Comparison of ENCODE assay signal across 18 cellular contexts in genomic region chr2:31083204-31083993, GRCh38. TPM values are rescaled to one million over a fixed set of nuclear protein-coding genes. Genes with fewer than 3 reads are reported as not detected.
DNase-seq lines count a peak whose midpoint lies in the region; ATAC-seq and TF ChIP-seq lines count a peak whose summit lies in the region.
"Had no signal": no experiment of that assay in that cellular context is flagged by ENCODE, and none has a peak within 500 bp of the region (broad histone marks: within the 10 kb centered on the region; RNA-seq: fewer than 3 reads in every experiment).

No MANE protein-coding gene starts in this region.

- H3K4me1 ChIP-seq in hepatocyte (ENCODE audit: insufficient read depth): peaks cover 4% of the 10 kb centered on the region
- peaks cover 44% of the 10 kb centered on the region for H3K4me1 ChIP-seq in mesenchymal stem cell (ENCODE audit: control insufficient read depth, insufficient read depth, low read depth, low read length)
- H3K4me1 ChIP-seq in HAP-1: no peaks in the 10 kb centered on the region
- H3K4me1 ChIP-seq: BLaER1 had no signal

- H2BK12ac ChIP-seq in mesenchymal stem cell (ENCODE audit: low read length in 2 of 2): no peak overlapping the region

- H3K9me2 ChIP-seq in hepatocyte (replicated peaks; ENCODE audit: insufficient read depth): no peaks in the 10 kb centered on the region

- H3K14ac ChIP-seq in mesenchymal stem cell (ENCODE audit: low read length in 2 of 2): no peak overlapping the region

- H2BK120ac ChIP-seq in mesenchymal stem cell (ENCODE audit: low read depth, low read length): no peak overlapping the region

- WGBS in hepatocyte (ENCODE audit: low lambda C conversion rate, missing lambda C conversion rate): 53% methylated on average over 13 of the region's 13 CpGs
- whole genome bisulfite sequencing in mesenchymal stem cell: 76% methylated on average over 12 of the region's 13 CpGs

- H3K36me3 Mint-ChIP-seq in activated T-helper 2 cell treated with anti-CD3 and anti-CD28 coated beads, Interferon-gamma antibody, Interleukin-2, Interleukin-4, amounts not matched to agents 10 μg/mL and 5 μg/mL and 100 μg/mL, durations not matched to agents 14 hours and 24 hours and 36 hours (ENCODE audit: low read depth): no peaks in the 10 kb centered on the region
- H3K36me3 Mint-ChIP-seq: CD8-positive, alpha-beta memory T cell had no signal

- H2BK15ac ChIP-seq in mesenchymal stem cell (ENCODE audit: low read depth, poor library complexity, severe bottlenecking): no peak overlapping the region

- H2AK5ac ChIP-seq in mesenchymal stem cell (ENCODE audit: low read length, severe bottlenecking): peak overlapping the region; percentile 42

- H3K79me2 ChIP-seq in hepatocyte: no peaks in the 10 kb centered on the region

- in situ Hi-C loops in HAP-1 (cut with MboI; ENCODE audit: low sequenced_read_pairs): no loop called here

- no peaks in the 10 kb centered on the region for H3K36me3 ChIP-seq in hepatocyte (replicated peaks; ENCODE audit: insufficient read depth, low read depth)
- no peaks in the 10 kb centered on the region for H3K36me3 ChIP-seq in mesenchymal stem cell (ENCODE audit: control insufficient read depth in 1 of 2, insufficient read depth in 2 of 2, low read depth in 1 of 2, low read length in 2 of 2)
- no peaks in the 10 kb centered on the region for H3K36me3 ChIP-seq in HAP-1 (replicated peaks)

- H4K20me1 ChIP-seq in hepatocyte (ENCODE audit: insufficient read depth, poor library complexity, severe bottlenecking): no peaks in the 10 kb centered on the region

- H3K27me3 Mint-ChIP-seq in activated T-helper 2 cell treated with anti-CD3 and anti-CD28 coated beads, Interferon-gamma antibody, Interleukin-2, Interleukin-4, amounts not matched to agents 10 μg/mL and 5 μg/mL and 100 μg/mL, durations not matched to agents 14 hours and 24 hours and 36 hours (ENCODE audit: low read depth): no peaks in the 10 kb centered on the region

- H3K4me1 Mint-ChIP-seq in activated T-helper 2 cell treated with anti-CD3 and anti-CD28 coated beads, Interferon-gamma antibody, Interleukin-2, Interleukin-4, amounts not matched to agents 10 μg/mL and 5 μg/mL and 100 μg/mL, durations not matched to agents 14 hours and 24 hours and 36 hours (ENCODE audit: low read depth): no peaks in the 10 kb centered on the region
- H3K4me1 Mint-ChIP-seq: CD8-positive, alpha-beta memory T cell had no signal

- H3K23ac ChIP-seq in mesenchymal stem cell (ENCODE audit: low read length in 2 of 2): no peak overlapping the region

- peak overlapping the region; percentile 67 for H3K27ac ChIP-seq in hepatocyte
- peak overlapping the region; percentile 93 for H3K27ac ChIP-seq in mesenchymal stem cell (ENCODE audit: low read length, poor library complexity, severe bottlenecking)
- H3K27ac ChIP-seq: 22Rv1, BLaER1, PC-9 had no signal

- DNase-seq in cardiac septum (ENCODE audit: low spot score): peak; percentile 22
- DNase-seq in left ventricle myocardium superior: no peak
- peak; percentile 63 for DNase-seq in hepatocyte (ENCODE audit: low spot score)
- no peak for DNase-seq in mesenchymal stem cell
- DNase-seq in activated T-helper 2 cell treated with anti-CD3 and anti-CD28 coated beads, Interferon-gamma antibody, Interleukin-2, Interleukin-4, amounts not matched to agents 10 μg/mL and 5 μg/mL and 100 μg/mL, durations not matched to agents 14 hours and 24 hours and 36 hours (ENCODE audit: low spot score): no peak
- DNase-seq in HAP-1 (ENCODE audit: low spot score in 2 of 2): no peak
- no peak for DNase-seq in NCI-H524 treated with DMSO at 0.1 percent for 48 hours (lab: John Stamatoyannopoulos, UW)
- no peak for DNase-seq in NCI-H1048 (lab: John Stamatoyannopoulos, UW)
- DNase-seq: CD8-positive, alpha-beta memory T cell; GDM1; KG1; NCI-H1436 treated with DMSO at 0.1 percent for 48 hours; NCI-H2029 treated with DMSO at 0.1 percent for 48 hours; NCI-H510A; NCI-H82; PC-9 had no signal

- H3K9me3 ChIP-seq in hepatocyte (ENCODE audit: low read depth) (no peaks in the 10 kb centered on the region), mesenchymal stem cell (ENCODE audit: control insufficient read depth, low read length) (peaks cover 4% of the 10 kb centered on the region), HAP-1 (no peaks in the 10 kb centered on the region)

- H4K91ac ChIP-seq in mesenchymal stem cell (ENCODE audit: low read length): no peak overlapping the region

- no peaks in the 10 kb centered on the region for H3K9me3 Mint-ChIP-seq in activated T-helper 2 cell treated with anti-CD3 and anti-CD28 coated beads, Interferon-gamma antibody, Interleukin-2, Interleukin-4, amounts not matched to agents 10 μg/mL and 5 μg/mL and 100 μg/mL, durations not matched to agents 14 hours and 24 hours and 36 hours

- H3K4me3 Mint-ChIP-seq in activated T-helper 2 cell treated with anti-CD3 and anti-CD28 coated beads, Interferon-gamma antibody, Interleukin-2, Interleukin-4, amounts not matched to agents 10 μg/mL and 5 μg/mL and 100 μg/mL, durations not matched to agents 14 hours and 24 hours and 36 hours (ENCODE audit: low read depth): no peak overlapping the region
- H3K4me3 Mint-ChIP-seq: CD8-positive, alpha-beta memory T cell had no signal

- TF ChIP-seq CTCF in hepatocyte (IDR thresholded peaks at IDR 0.05; ENCODE audit: poor library complexity): no peak

- no peak overlapping the region for H3K4me3 ChIP-seq in hepatocyte
- no peak overlapping the region for H3K4me3 ChIP-seq in mesenchymal stem cell (ENCODE audit: insufficient read depth in 1 of 2, low read depth in 1 of 2, low read length in 2 of 2)
- H3K4me3 ChIP-seq in HAP-1: no peak overlapping the region
- H3K4me3 ChIP-seq: BLaER1, PC-9 had no signal

- H3K18ac ChIP-seq in mesenchymal stem cell (ENCODE audit: low read depth in 1 of 2, low read length in 2 of 2): no peak overlapping the region

- no peak overlapping the region for H2AFZ ChIP-seq in hepatocyte
- no peak overlapping the region for H2AFZ ChIP-seq in mesenchymal stem cell (ENCODE audit: low read depth, low read length)
- H2AFZ ChIP-seq: PC-9 had no signal

- ATAC-seq in left ventricle myocardium superior: no peak

- intact Hi-C loops in cardiac septum (cut with DNase I) (no loop called here), left ventricle myocardium superior (cut with micrococcal nuclease) (no loop called here)
- intact Hi-C loops in activated T-helper 2 cell treated with anti-CD3 and anti-CD28 coated beads, Interferon-gamma antibody, Interleukin-2, Interleukin-4, amounts not matched to agents 10 μg/mL and 5 μg/mL and 100 μg/mL, durations not matched to agents 14 hours and 24 hours and 36 hours (cut with micrococcal nuclease): no loop called here

- no peak overlapping the region for H3K4ac ChIP-seq in mesenchymal stem cell (ENCODE audit: low read depth in 1 of 2, low read length in 2 of 2)

- H3K79me1 ChIP-seq in mesenchymal stem cell (replicated peaks; ENCODE audit: low read length, poor library complexity, severe bottlenecking): peaks cover 19% of the 10 kb centered on the region

- H3K9ac ChIP-seq in mesenchymal stem cell (ENCODE audit: low read length): no peak overlapping the region
- H3K9ac ChIP-seq: BLaER1 had no signal

- peak overlapping the region; percentile 74 for H2BK5ac ChIP-seq in mesenchymal stem cell (ENCODE audit: low read depth, low read length, poor library complexity, severe bottlenecking)

- no peak overlapping the region for H3K27ac Mint-ChIP-seq in activated T-helper 2 cell treated with anti-CD3 and anti-CD28 coated beads, Interferon-gamma antibody, Interleukin-2, Interleukin-4, amounts not matched to agents 10 μg/mL and 5 μg/mL and 100 μg/mL, durations not matched to agents 14 hours and 24 hours and 36 hours
- H3K27ac Mint-ChIP-seq: CD8-positive, alpha-beta memory T cell had no signal

- H3K4me2 ChIP-seq in hepatocyte: peak overlapping the region; percentile 55
- no peak overlapping the region for H3K4me2 ChIP-seq in mesenchymal stem cell (ENCODE audit: low read length, poor library complexity, severe bottlenecking)
- H3K4me2 ChIP-seq: BLaER1 had no signal

- H4K8ac ChIP-seq in mesenchymal stem cell (ENCODE audit: low read length): no peak overlapping the region

- H3K27me3 ChIP-seq in hepatocyte: no peaks in the 10 kb centered on the region
- H3K27me3 ChIP-seq in mesenchymal stem cell (ENCODE audit: control insufficient read depth in 1 of 2, insufficient read depth in 1 of 2, low read length in 2 of 2): peaks cover 0 to 10% of the 10 kb centered on the region in 2 experiments
- no peaks in the 10 kb centered on the region for H3K27me3 ChIP-seq in HAP-1 (ENCODE audit: low read depth)
- H3K27me3 ChIP-seq: BLaER1 had no signal

RNA-seq across cellular contexts. Expression of gene GALNT14, which starts 54.8 kb away (rescaled TPM):
- total RNA-seq in cardiac septum: 0.48 TPM
- 0.45 TPM for total RNA-seq in left ventricle myocardium superior
- 1.4 and 2.2 TPM in 2 replicates for total RNA-seq in hepatocyte
- polyA plus RNA-seq in hepatocyte: 2.9 and 10.4 TPM in 2 replicates
- polyA plus RNA-seq in mesenchymal stem cell (2013, experiment 1 of 2): 0.15 TPM
- 0.16 TPM for polyA plus RNA-seq in mesenchymal stem cell (2013, experiment 2 of 2)
- total RNA-seq in activated T-helper 2 cell treated with anti-CD3 and anti-CD28 coated beads, Interferon-gamma antibody, Interleukin-2, Interleukin-4, amounts not matched to agents 10 μg/mL and 5 μg/mL and 100 μg/mL, durations not matched to agents 14 hours and 24 hours and 36 hours: 0.50 and 0.90 TPM in 2 replicates
- polyA plus RNA-seq: CD8-positive, alpha-beta memory T cell had no signal

Comparison
In these comparisons a context has a peak if more than half of its experiments do, and no peak if none do; other contexts are left out.
1. DNase-seq: peak in cardiac septum (single experiment) and hepatocyte (single experiment); none in left ventricle myocardium superior (single experiment), mesenchymal stem cell (single experiment), activated T-helper 2 cell treated with anti-CD3 and anti-CD28 coated beads, Interferon-gamma antibody, Interleukin-2, Interleukin-4, amounts not matched to agents 10 μg/mL and 5 μg/mL and 100 μg/mL, durations not matched to agents 14 hours and 24 hours and 36 hours (single experiment), HAP-1 (0 of 2), NCI-H524 treated with DMSO at 0.1 percent for 48 hours (single experiment) and NCI-H1048 (single experiment).